Comparison of ENCODE assay signal across 8 cellular contexts in the genomic region with DNA sequence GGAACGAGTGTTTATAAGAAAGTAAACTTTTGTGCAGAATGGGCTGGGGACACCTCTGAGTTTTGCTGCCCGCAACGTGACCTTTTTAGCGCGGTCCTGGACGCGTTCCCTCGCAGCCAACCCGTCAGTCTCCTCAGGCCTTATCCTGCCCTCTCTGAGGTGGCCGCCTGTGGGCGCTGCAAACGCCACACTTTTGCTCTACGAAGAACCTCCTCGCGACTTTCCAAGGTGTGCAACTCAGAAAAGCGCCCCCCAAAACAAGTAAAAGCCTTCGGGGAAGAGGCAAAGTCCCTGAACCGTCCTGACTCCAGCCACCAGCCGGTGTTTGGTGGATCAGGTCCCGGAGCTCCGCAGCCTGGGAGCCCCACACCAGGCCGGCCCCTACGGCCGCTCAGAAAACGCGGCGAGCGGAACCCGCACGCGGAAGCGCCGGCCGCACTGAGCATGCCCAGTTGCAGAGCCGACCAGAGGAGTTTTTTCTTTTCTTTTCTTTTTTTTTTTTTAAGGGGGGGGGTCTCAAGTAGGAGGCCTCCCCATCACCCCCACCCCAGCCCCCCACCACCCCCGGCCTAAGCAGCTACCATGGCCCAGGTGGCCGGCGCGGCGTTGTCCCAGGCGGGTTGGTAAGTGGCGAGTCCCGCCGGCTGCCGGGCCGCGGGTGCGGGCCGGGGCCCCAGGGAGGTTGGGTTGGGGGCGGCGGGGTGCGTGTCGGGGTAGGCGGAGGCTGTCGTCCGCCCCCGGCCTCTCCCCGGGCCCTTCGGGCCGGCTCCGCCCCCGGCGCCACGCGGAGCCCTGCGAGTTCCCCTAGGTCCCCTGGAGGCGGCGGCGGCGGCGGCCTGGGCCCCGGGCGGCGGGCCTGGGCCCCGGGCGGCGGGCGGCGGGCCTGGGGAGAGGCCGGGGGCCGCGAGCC. TPM values are rescaled to one million over a fixed set of nuclear protein-coding genes. Genes with fewer than 3 reads are reported as not detected.
DNase-seq lines count a peak whose midpoint lies in the region; ATAC-seq and TF ChIP-seq lines count a peak whose summit lies in the region.

A gene (plus strand): TSS at position 438 of the 910 bp plus-strand sequence. CDS start 145 bp downstream, at position 583.

- POLR2A ChIA-PET in PC-9 (lab: Charles Lee; ENCODE audit: unreplicated experiment) = no interaction called here

- H3K9me3 ChIP-seq in PC-9 (ENCODE audit: insufficient read depth, low read depth) = no peaks in the 10 kb centered on the region
- no peaks in the 10 kb centered on the region for H3K9me3 ChIP-seq in esophagus (ENCODE audit: control insufficient read depth in 2 of 2, insufficient read depth in 1 of 2, low read depth in 1 of 2, low read length in 1 of 2)
- no peaks in the 10 kb centered on the region for H3K9me3 ChIP-seq in mucosa of stomach (ENCODE audit: control insufficient read depth, low read length)

- intact Hi-C loops in PC-9 (cut with micrococcal nuclease; ENCODE audit: unreplicated experiment) = loop anchor here (5.0 kb wide), 1 partner anchor 235 kb away; a partner anchor contains a TSS

- DNase-seq in DMS53 (lab: John Stamatoyannopoulos, UW) (peak; percentile 81), HuH-7.5 (ENCODE audit: low spot score) (peak; percentile 68), PC-9 (peak; percentile 68 to 83)
- DNase-seq in activated T-cell treated with anti-CD3 and anti-CD28 coated beads, Interleukin-2, amount 50 U/mL, for 1 hour = peak; percentile 83
- peak; percentile 41 to 46 for DNase-seq in stimulated activated CD8-positive, alpha-beta memory T cell treated with anti-CD3 and anti-CD28 coated beads, Interleukin-7, amount 100 ng/mL, for 1 hour (ENCODE audit: low read depth in 2 of 2)

- H3K79me2 ChIP-seq in PC-9 (ENCODE audit: low read depth) = peaks cover 32% of the 10 kb centered on the region

- BruUV-seq in PC-9 (replicated peaks; lab: Mats Ljungman, UMichigan) = TSS peak; percentile 91

- no peaks in the 10 kb centered on the region for H3K27me3 ChIP-seq in PC-9 (ENCODE audit: insufficient read depth, low read depth)
- H3K27me3 ChIP-seq in esophagus (ENCODE audit: control insufficient read depth in 1 of 2, insufficient read depth in 2 of 2, low read length in 2 of 2) = no peaks in the 10 kb centered on the region
- no peaks in the 10 kb centered on the region for H3K27me3 ChIP-seq in mucosa of stomach (ENCODE audit: control insufficient read depth, insufficient read depth, low read length)

- H3F3A ChIP-seq in PC-9 (ENCODE audit: insufficient read depth, low read depth) = peaks cover 3% of the 10 kb centered on the region; the same call in 1 of the 2 replicates

- peaks cover 16% of the 10 kb centered on the region for H3K4me1 ChIP-seq in PC-9 (replicated peaks; ENCODE audit: insufficient read depth)
- H3K4me1 ChIP-seq in esophagus (ENCODE audit: control insufficient read depth in 2 of 2, insufficient read depth in 2 of 2, low read length in 1 of 2) = no peaks in the 10 kb centered on the region
- H3K4me1 ChIP-seq in mucosa of stomach (ENCODE audit: control insufficient read depth, insufficient read depth, low read length) = peaks cover 16% of the 10 kb centered on the region

- CTCF ChIA-PET in PC-9 (lab: Charles Lee) = no interaction called here

- peak; percentile 71 for ATAC-seq in GM21528 (IDR thresholded peaks at IDR 0.05; ENCODE audit: low FRiP score, unreplicated experiment)

- H3K36me3 ChIP-seq in PC-9 (ENCODE audit: low read depth) (no peaks in the 10 kb centered on the region), esophagus (ENCODE audit: control insufficient read depth in 2 of 2, insufficient read depth in 2 of 2, low read length in 1 of 2) (no peaks in the 10 kb centered on the region), mucosa of stomach (ENCODE audit: control insufficient read depth, insufficient read depth, low read length) (no peaks in the 10 kb centered on the region)

- 0 to 1% methylated on average over 45 to 82 of the region's 82 CpGs for WGBS in esophagus, 2 donors

- H3K4me3 ChIP-seq in PC-9 (peak within 1 kb of the TSS; percentile 72), esophagus (ENCODE audit: low read depth in 1 of 2, low read length in 2 of 2) (peak within 1 kb of the TSS; percentile 63 to 85), mucosa of stomach (ENCODE audit: low read length) (peak within 1 kb of the TSS; percentile 92)

- peak; percentile 82 for TF ChIP-seq CTCF in PC-9 (conservative IDR thresholded peaks at IDR 0.05)

- H3K27ac ChIP-seq in PC-9 = peak within 1 kb of the TSS; percentile 77
- H3K27ac ChIP-seq in esophagus (ENCODE audit: low read depth in 2 of 2, low read length in 1 of 2) = peak within 1 kb of the TSS; percentile 97 to 98

- no peaks in the 10 kb centered on the region for H4K20me1 ChIP-seq in PC-9 (ENCODE audit: insufficient read depth)

- no peaks in the 10 kb centered on the region for H3K9me2 ChIP-seq in PC-9 (ENCODE audit: insufficient read depth)

- H3K9ac ChIP-seq in mucosa of stomach (ENCODE audit: low read length) = peak within 1 kb of the TSS; percentile 92

- H3K4me2 ChIP-seq in PC-9 = peak within 1 kb of the TSS; percentile 99

- H2AFZ ChIP-seq in PC-9 = peak within 1 kb of the TSS; percentile 93

RNA-seq across cellular contexts. Expression of the gene that starts here (rescaled TPM):
- total RNA-seq in PC-9 (2021) = 13.9 and 17.3 TPM in 2 replicates
- polyA plus RNA-seq in esophagus = 10 to 100 TPM in 1 of 2 donors, 1 to 10 TPM in 1; 9.4 to 14.1 TPM

Comparison
In these comparisons a context has a peak if more than half of its experiments do, and no peak if none do; other contexts are left out.
1. Peak in every context shown above with its lines: DNase-seq, ATAC-seq, H3K4me3 ChIP-seq and H3K27ac ChIP-seq.